Comparison of ENCODE assay signal across 25 cellular contexts in the genomic region with DNA sequence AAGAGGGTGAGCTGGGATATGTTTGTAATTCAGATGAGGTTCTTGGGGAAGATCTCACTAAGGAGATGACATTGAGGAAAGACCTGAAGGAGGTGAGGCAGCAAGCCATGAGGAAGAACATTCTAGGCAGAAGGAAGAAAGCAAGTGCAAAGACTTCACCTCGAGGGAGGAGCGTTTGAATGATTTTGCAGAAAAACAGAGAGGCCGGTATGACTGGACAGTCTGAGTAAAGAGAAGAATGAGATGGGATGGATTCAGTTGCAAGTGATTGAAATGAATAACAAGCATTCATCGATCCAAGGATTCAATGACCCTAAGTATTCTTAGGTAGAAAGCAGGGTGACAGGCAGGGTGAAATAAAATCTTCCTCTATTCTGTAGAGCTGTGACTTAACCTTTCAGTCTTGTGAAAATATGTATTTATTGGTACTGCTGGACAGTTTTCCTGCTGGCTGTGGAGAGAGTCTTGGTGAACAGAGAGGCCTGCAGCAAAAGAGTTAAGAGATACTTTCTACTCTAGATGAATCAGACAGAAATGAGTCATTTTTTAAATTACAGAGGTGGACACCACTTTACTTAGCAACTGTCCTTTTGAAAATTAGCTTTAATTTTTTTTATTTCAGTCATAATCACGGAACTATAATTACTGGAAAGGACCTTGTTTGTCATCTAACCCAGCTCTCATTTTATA.
A peak's percentile ranks its signal among the peaks of the same experiment; 100 is the strongest.
DNase-seq lines count a peak whose midpoint lies in the region; ATAC-seq, FAIRE-seq and TF ChIP-seq lines count a peak whose summit lies in the region.
"Had no signal": no experiment of that assay in that cellular context is flagged by ENCODE, and none has a peak within 500 bp of the region (broad histone marks: within the 10 kb centered on the region; RNA-seq: fewer than 3 reads in every experiment).

No MANE protein-coding gene starts in this region.

- CTCF ChIA-PET in K562 (lab: Yijun Ruan, JAX; ENCODE audit: low intra/inter-chr PET ratio): no interaction called here

- TF ChIP-seq POLR2A in K562 (conservative IDR thresholded peaks at IDR 0.05): no peak

- no peaks in the 10 kb centered on the region for H3K9me2 ChIP-seq in GM23248 (ENCODE audit: insufficient read depth)

- WGBS in GM23248 (ENCODE audit: low coverage in 1 of 2, low lambda C conversion rate in 2 of 2, missing lambda C conversion rate in 2 of 2), 2 experiments: 37 to 54% methylated on average over 5 of the region's 5 CpGs
- whole genome bisulfite sequencing in K562 (ENCODE audit: insufficient coverage, low coverage, missing lambda C conversion rate): 2% methylated on average over 5 of the region's 5 CpGs

- H3K4me3 ChIP-seq in AG10803 (ENCODE audit: low read length) (no peak overlapping the region), GM23248 (no peak overlapping the region), K562 (no peak overlapping the region), osteoblast (ENCODE audit: insufficient read depth, low read length) (no peak overlapping the region)
- H3K4me3 ChIP-seq: A549, HAP-1, SJCRH30 had no signal

- ATAC-seq in K562 (peak; percentile 59), HG03108 (IDR thresholded peaks at IDR 0.05; ENCODE audit: unreplicated experiment) (no peak)
- ATAC-seq: A549, PC-3, Right ventricle myocardium inferior had no signal

- TF ChIP-seq CTCF in AG10803 (conservative IDR thresholded peaks at IDR 0.05; ENCODE audit: low read length) (no peak), K562 (IDR thresholded peaks at IDR 0.05 in 2 of 3, conservative IDR thresholded peaks at IDR 0.05 in 1 of 3; ENCODE audit: insufficient read depth in 2 of 3, low read depth in 1 of 3, low read length in 3 of 3) (no peak), osteoblast (IDR thresholded peaks at IDR 0.05; ENCODE audit: extremely low read depth, low read depth, low read length) (no peak)

- in situ Hi-C loops in GM23248 (cut with MboI): no loop called here
- in situ Hi-C loops in K562 (cut with MboI): no loop called here

- TF ChIP-seq RAD21 in K562 (CRISPR knock-in tag; conservative IDR thresholded peaks at IDR 0.05 in 1 of 2, IDR thresholded peaks at IDR 0.05 in 1 of 2): no peak

- no peak overlapping the region for H2AFZ ChIP-seq in GM23248
- peak overlapping the region; percentile 11 for H2AFZ ChIP-seq in K562 (ENCODE audit: low read depth, low read length)
- no peak overlapping the region for H2AFZ ChIP-seq in osteoblast (ENCODE audit: low read length)

- no peaks in the 10 kb centered on the region for H4K20me1 ChIP-seq in GM23248 (ENCODE audit: insufficient read depth)
- no peaks in the 10 kb centered on the region for H4K20me1 ChIP-seq in K562 (replicated peaks; ENCODE audit: control insufficient read depth, insufficient read depth, low read length)
- H4K20me1 ChIP-seq in osteoblast (ENCODE audit: insufficient read depth, low read length): no peaks in the 10 kb centered on the region

- BruUV-seq in K562 (replicated peaks; lab: Mats Ljungman, UMichigan): no TSS peak

- H3K27me3 ChIP-seq in GM23248 (replicated peaks; ENCODE audit: insufficient read depth) (no peaks in the 10 kb centered on the region), K562 (ENCODE audit: control insufficient read depth in 2 of 2, insufficient read depth in 2 of 2, low read length in 2 of 2) (no peaks in the 10 kb centered on the region), osteoblast (ENCODE audit: insufficient read depth, low read length) (no peaks in the 10 kb centered on the region)
- H3K27me3 ChIP-seq: BE2C had no signal

- H3K27ac ChIP-seq in GM23248 (no peak overlapping the region), K562 (ENCODE audit: extremely low read depth, low read depth, low read length) (no peak overlapping the region), osteoblast (ENCODE audit: low read depth, low read length) (no peak overlapping the region)
- H3K27ac ChIP-seq: A549, SJCRH30 had no signal

- intact Hi-C loops in K562 (cut with micrococcal nuclease): no loop called here

- POLR2A ChIA-PET in K562 (lab: Yijun Ruan, JAX): no interaction called here

- no peaks in the 10 kb centered on the region for H3K9me3 ChIP-seq in GM23248 (ENCODE audit: low read depth)
- H3K9me3 ChIP-seq in K562 (replicated peaks; ENCODE audit: control insufficient read depth, insufficient read depth, low read depth, low read length): no peaks in the 10 kb centered on the region; the same call in 1 of the 2 replicates
- H3K9me3 ChIP-seq in osteoblast (ENCODE audit: low read depth, low read length): peaks cover 2% of the 10 kb centered on the region
- H3K9me3 ChIP-seq: BE2C, HAP-1, SJCRH30 had no signal

- H3K4me2 ChIP-seq in GM23248 (ENCODE audit: unreplicated experiment): peak overlapping the region; percentile 24
- peak overlapping the region; percentile 16 for H3K4me2 ChIP-seq in K562 (ENCODE audit: insufficient read depth, low read length)
- H3K4me2 ChIP-seq in osteoblast (ENCODE audit: insufficient read depth, low read length): no peak overlapping the region
- H3K4me2 ChIP-seq: A549 had no signal

- TF ChIP-seq EP300 in K562 (IDR thresholded peaks at IDR 0.05; ENCODE audit: low read length): no peak

- peaks cover 14% of the 10 kb centered on the region; the same call in 1 of the 2 replicates for H3K4me1 ChIP-seq in GM23248 (ENCODE audit: insufficient read depth)
- no peaks in the 10 kb centered on the region; a peak in 1 of 5 replicates for H3K4me1 ChIP-seq in K562 (replicated peaks in 1 of 2; ENCODE audit: control insufficient read depth in 2 of 2, insufficient read depth in 2 of 2, low read length in 2 of 2)
- H3K4me1 ChIP-seq in osteoblast (ENCODE audit: insufficient read depth, low read length): no peaks in the 10 kb centered on the region
- H3K4me1 ChIP-seq: A549, HAP-1, SJCRH30 had no signal

- H3F3A ChIP-seq in GM23248 (ENCODE audit: insufficient read depth): no peaks in the 10 kb centered on the region

- H3K9me1 ChIP-seq in K562 (ENCODE audit: control insufficient read depth, insufficient read depth, low read length): no peaks in the 10 kb centered on the region

- FAIRE-seq in K562 (lab: Jason Lieb, UNC): no peak
- FAIRE-seq: A549 had no signal

- DNase-seq in AG10803 (ENCODE audit: low read depth) (peak; percentile 9), GM23248 (peak; percentile 44), K562 (ENCODE audit: extremely low read depth in 1 of 4, low spot score in 3 of 4) (no peak), osteoblast (ENCODE audit: insufficient read length, low spot score, missing footprints) (peak; percentile 43), NCI-H82 treated with DMSO at 0.1 percent for 48 hours (lab: John Stamatoyannopoulos, UW; ENCODE audit: unreplicated experiment) (no peak), NCI-H1930 (lab: John Stamatoyannopoulos, UW) (no peak)
- DNase-seq: BE2C; CD8-positive, alpha-beta memory T cell; DMS 273 treated with DMSO at 0.1 percent for 48 hours; DMS79 treated with DMSO at 0.1 percent for 48 hours; GOT3; HFFc6; NCI-H1092 treated with DMSO at 0.1 percent for 48 hours; NCI-H1436 treated with DMSO at 0.1 percent for 48 hours; NCI-H187 treated with DMSO at 0.1 percent for 48 hours; NCI-H2107; NCI-H524; NCI-H748 treated with DMSO at 0.1 percent for 48 hours; PC-3; SJCRH30; T-helper 1 cell had no signal

- no peaks in the 10 kb centered on the region for H3K36me3 ChIP-seq in GM23248 (ENCODE audit: low read depth)
- H3K36me3 ChIP-seq in K562 (ENCODE audit: control insufficient read depth, insufficient read depth, low read length): no peaks in the 10 kb centered on the region
- no peaks in the 10 kb centered on the region for H3K36me3 ChIP-seq in osteoblast (ENCODE audit: insufficient read depth, low read length)
- H3K36me3 ChIP-seq: BE2C, HAP-1, SJCRH30 had no signal

- H3K9ac ChIP-seq in GM23248: no peak overlapping the region
- H3K9ac ChIP-seq in K562 (ENCODE audit: insufficient read depth in 1 of 2, low read depth in 2 of 2, low read length in 2 of 2): no peak overlapping the region

- H3K79me2 ChIP-seq in GM23248 (ENCODE audit: insufficient read depth) (no peaks in the 10 kb centered on the region), K562 (ENCODE audit: control insufficient read depth, insufficient read depth, low read length) (no peaks in the 10 kb centered on the region), osteoblast (ENCODE audit: insufficient read depth, low read length) (no peaks in the 10 kb centered on the region)

TF ChIP-seq in K562, 482 proteins besides CTCF, POLR2A, EP300 and RAD21 (continues in another document):
- no peak for TF ChIP-seq CHCHD3 (CRISPR knock-in tag; IDR thresholded peaks at IDR 0.05)
- peak; percentile 17; the same call in 1 of the 2 replicates for TF ChIP-seq MAFG (tag; conservative IDR thresholded peaks at IDR 0.05)
- TF ChIP-seq, protein P1, sequence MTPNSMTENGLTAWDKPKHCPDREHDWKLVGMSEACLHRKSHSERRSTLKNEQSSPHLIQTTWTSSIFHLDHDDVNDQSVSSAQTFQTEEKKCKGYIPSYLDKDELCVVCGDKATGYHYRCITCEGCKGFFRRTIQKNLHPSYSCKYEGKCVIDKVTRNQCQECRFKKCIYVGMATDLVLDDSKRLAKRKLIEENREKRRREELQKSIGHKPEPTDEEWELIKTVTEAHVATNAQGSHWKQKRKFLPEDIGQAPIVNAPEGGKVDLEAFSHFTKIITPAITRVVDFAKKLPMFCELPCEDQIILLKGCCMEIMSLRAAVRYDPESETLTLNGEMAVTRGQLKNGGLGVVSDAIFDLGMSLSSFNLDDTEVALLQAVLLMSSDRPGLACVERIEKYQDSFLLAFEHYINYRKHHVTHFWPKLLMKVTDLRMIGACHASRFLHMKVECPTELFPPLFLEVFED (CRISPR knock-in tag; conservative IDR thresholded peaks at IDR 0.05): no peak
- 0 out of 2 replicates have a peak, but pooled peaks have one; percentile 25 for TF ChIP-seq FOSL1 (tag; conservative IDR thresholded peaks at IDR 0.05)
- TF ChIP-seq RBM22 (IDR thresholded peaks at IDR 0.05; ENCODE audit: low read depth, low read length, poor library complexity, severe bottlenecking): no peak
- TF ChIP-seq ZC3H8 (IDR thresholded peaks at IDR 0.05): no peak
- TF ChIP-seq, protein P2, sequence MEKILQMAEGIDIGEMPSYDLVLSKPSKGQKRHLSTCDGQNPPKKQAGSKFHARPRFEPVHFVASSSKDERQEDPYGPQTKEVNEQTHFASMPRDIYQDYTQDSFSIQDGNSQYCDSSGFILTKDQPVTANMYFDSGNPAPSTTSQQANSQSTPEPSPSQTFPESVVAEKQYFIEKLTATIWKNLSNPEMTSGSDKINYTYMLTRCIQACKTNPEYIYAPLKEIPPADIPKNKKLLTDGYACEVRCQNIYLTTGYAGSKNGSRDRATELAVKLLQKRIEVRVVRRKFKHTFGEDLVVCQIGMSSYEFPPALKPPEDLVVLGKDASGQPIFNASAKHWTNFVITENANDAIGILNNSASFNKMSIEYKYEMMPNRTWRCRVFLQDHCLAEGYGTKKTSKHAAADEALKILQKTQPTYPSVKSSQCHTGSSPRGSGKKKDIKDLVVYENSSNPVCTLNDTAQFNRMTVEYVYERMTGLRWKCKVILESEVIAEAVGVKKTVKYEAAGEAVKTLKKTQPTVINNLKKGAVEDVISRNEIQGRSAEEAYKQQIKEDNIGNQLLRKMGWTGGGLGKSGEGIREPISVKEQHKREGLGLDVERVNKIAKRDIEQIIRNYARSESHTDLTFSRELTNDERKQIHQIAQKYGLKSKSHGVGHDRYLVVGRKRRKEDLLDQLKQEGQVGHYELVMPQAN (IDR thresholded peaks at IDR 0.05; ENCODE audit: borderline replicate concordance): no peak
- TF ChIP-seq EWSR1 (IDR thresholded peaks at IDR 0.05; ENCODE audit: borderline replicate concordance, low read depth, partially characterized antibody): no peak

Comparison
In these comparisons a context has a peak if more than half of its experiments do, and no peak if none do; other contexts are left out.
1. DNase-seq: peak in AG10803 (single experiment), GM23248 (single experiment) and osteoblast (single experiment); none in K562 (0 of 4), NCI-H82 treated with DMSO at 0.1 percent for 48 hours (single experiment) and NCI-H1930 (0 of 2).